Comparison of ENCODE assay signal across 8 cellular contexts in genomic region chr15:84980196-84981053, GRCh38. TPM values are rescaled to one million over a fixed set of nuclear protein-coding genes. Genes with fewer than 3 reads are reported as not detected.
DNase-seq lines count a peak whose midpoint lies in the region; ATAC-seq and TF ChIP-seq lines count a peak whose summit lies in the region.

No MANE protein-coding gene starts in this region.

- H3K4me1 Mint-ChIP-seq in H9: peaks cover 19 to 21% of the 10 kb centered on the region in 2 experiments

- no peak for TF ChIP-seq EP300 in gastroesophageal sphincter (IDR thresholded peaks at IDR 0.05)

- H3K79me2 ChIP-seq in H9 (ENCODE audit: insufficient read depth, low read length) (no peaks in the 10 kb centered on the region), Loucy (ENCODE audit: insufficient read depth, low read length) (peaks cover 38% of the 10 kb centered on the region)

- H3K36me3 Mint-ChIP-seq in H9 (ENCODE audit: insufficient read depth in 1 of 3, low read depth in 3 of 3): no peaks in the 10 kb centered on the region

- WGBS in H9 (ENCODE audit: extremely low coverage, insufficient read length, low lambda C conversion rate): no CpG with 5 or more reads among the region's 66 CpGs
- 0% methylated on average over 1 to 2 of the region's 66 CpGs for WGBS in gastroesophageal sphincter (ENCODE audit: low coverage in 1 of 2), 2 donors

- no peak overlapping the region for H2BK120ac ChIP-seq in H9 (ENCODE audit: low read depth, low read length, poor library complexity, severe bottlenecking)

- peak overlapping the region; percentile 37 for H3K9ac ChIP-seq in H9 (ENCODE audit: extremely low read depth, insufficient read length, low read length)
- H3K9ac ChIP-seq in Loucy (ENCODE audit: low read depth, low read length, poor library complexity, severe bottlenecking): peak overlapping the region; percentile 75

- no peak overlapping the region for H3K4ac ChIP-seq in H9 (ENCODE audit: low read depth, low read length)

- H3K4me3 ChIP-seq in Loucy (ENCODE audit: low read length, poor library complexity, severe bottlenecking) (peak overlapping the region; percentile 79), SJCRH30 (peak overlapping the region; percentile 85), gastroesophageal sphincter (peak overlapping the region; percentile 58 to 97)

- H3K9me3 Mint-ChIP-seq in H9: no peaks in the 10 kb centered on the region; a peak in 3 of 5 replicates

- no peak for TF ChIP-seq CTCF in H9 (conservative IDR thresholded peaks at IDR 0.05)
- TF ChIP-seq CTCF in Loucy (conservative IDR thresholded peaks at IDR 0.05; ENCODE audit: low read length): no peak
- no peak for TF ChIP-seq CTCF in gastroesophageal sphincter (IDR thresholded peaks at IDR 0.05)

- H4K91ac ChIP-seq in H9 (ENCODE audit: insufficient read length, low read depth, low read length): no peak overlapping the region

- H3K56ac ChIP-seq in H9 (ENCODE audit: insufficient read length, low read depth, low read length): no peak overlapping the region

- H3K79me1 ChIP-seq in H9 (ENCODE audit: insufficient read depth, low read depth, low read length, poor library complexity, severe bottlenecking): no peaks in the 10 kb centered on the region

- no peaks in the 10 kb centered on the region for H3K36me3 ChIP-seq in Loucy (ENCODE audit: insufficient read depth, low read length)
- no peaks in the 10 kb centered on the region for H3K36me3 ChIP-seq in SJCRH30
- H3K36me3 ChIP-seq in gastroesophageal sphincter: no peaks in the 10 kb centered on the region

- no peak overlapping the region for H4K8ac ChIP-seq in H9 (replicated peaks; ENCODE audit: insufficient read length, low read depth, low read length)

- H2BK15ac ChIP-seq in H9 (ENCODE audit: low read depth, low read length): no peak overlapping the region

- peak overlapping the region; percentile 70 for H3K4me2 ChIP-seq in H9 (ENCODE audit: insufficient read depth, insufficient read length, low read length)
- H3K4me2 ChIP-seq in Loucy (ENCODE audit: low read depth, low read length, poor library complexity, severe bottlenecking): peak overlapping the region; percentile 72

- H3K27me3 ChIP-seq in H9 (ENCODE audit: insufficient read depth, low read length) (peaks cover 5% of the 10 kb centered on the region; the same call in 1 of the 2 replicates), Loucy (ENCODE audit: insufficient read depth, low read length, poor library complexity, severe bottlenecking) (no peaks in the 10 kb centered on the region), SJCRH30 (no peaks in the 10 kb centered on the region), gastroesophageal sphincter (no peaks in the 10 kb centered on the region)

- H2BK20ac ChIP-seq in H9 (ENCODE audit: low read depth, low read length, poor library complexity, severe bottlenecking): no peak overlapping the region

- H4K20me1 ChIP-seq in H9 (ENCODE audit: control insufficient read depth, insufficient read depth, insufficient read length): no peaks in the 10 kb centered on the region
- H4K20me1 ChIP-seq in Loucy (ENCODE audit: insufficient read depth, low read length, poor library complexity, severe bottlenecking): peaks cover 17% of the 10 kb centered on the region

- TF ChIP-seq POLR2A in gastroesophageal sphincter (IDR thresholded peaks at IDR 0.05): peak in 1 of 2 donors; percentile 28

- DNase-seq in GDM1 (lab: John Stamatoyannopoulos, UW): peak; percentile 73
- DNase-seq in H9: peak; percentile 92
- DNase-seq in SJCRH30: peak; percentile 87
- DNase-seq in activated naive CD4-positive, alpha-beta T cell treated with Interleukin-2 at 50 U/mL for 16 hours: peak; percentile 88
- peak in 55 of 56 donors; percentile 70 to 98 (median 90) for DNase-seq in nucleus accumbens (lab: John Stamatoyannopoulos, UW)
- DNase-seq in superior temporal gyrus (ENCODE audit: extremely low spot score): peak; percentile 87

- H2BK5ac ChIP-seq in H9 (ENCODE audit: insufficient read length, low read length): no peak overlapping the region

- peak; percentile 79 for ATAC-seq in gastroesophageal sphincter

- peaks cover 7% of the 10 kb centered on the region; the same call in 1 of the 2 replicates for H3F3A ChIP-seq in Loucy (ENCODE audit: low read depth)

- H4K5ac ChIP-seq in H9 (ENCODE audit: insufficient read length, low read depth, low read length): no peak overlapping the region

- H3K4me1 ChIP-seq in H9 (ENCODE audit: insufficient read depth, low read length) (no peaks in the 10 kb centered on the region), Loucy (ENCODE audit: insufficient read depth, low read length, poor library complexity, severe bottlenecking) (peaks cover 34% of the 10 kb centered on the region), SJCRH30 (peaks cover 4% of the 10 kb centered on the region; the same call in 1 of the 2 replicates), gastroesophageal sphincter (peaks cover 0 to 41% (median 4%) of the 10 kb centered on the region in 3 donors)

- H2AK5ac ChIP-seq in H9 (ENCODE audit: insufficient read length, low read length): no peak overlapping the region

- peaks cover 65% of the 10 kb centered on the region for H3K27me3 Mint-ChIP-seq in H9 (ENCODE audit: low read depth)

- no peak overlapping the region for H3T11ph ChIP-seq in H9 (ENCODE audit: low read length)

- no peak overlapping the region for H3K23ac ChIP-seq in H9 (ENCODE audit: insufficient read length, low read depth, low read length)

- H2BK12ac ChIP-seq in H9 (ENCODE audit: insufficient read length, low read depth, low read length): no peak overlapping the region

- peak overlapping the region; percentile 83 to 90 for H3K4me3 Mint-ChIP-seq in H9

- peaks cover 7% of the 10 kb centered on the region for H3K23me2 ChIP-seq in H9 (ENCODE audit: insufficient read length, low read depth, low read length, poor library complexity, severe bottlenecking)

- H2AFZ ChIP-seq in H9 (ENCODE audit: low read length) (no peak overlapping the region), Loucy (ENCODE audit: low read length) (peak overlapping the region; percentile 89)

- H3K27ac Mint-ChIP-seq in H9: peak overlapping the region in 2 of 3 experiments; percentile 75 to 94; a peak in 2 of 7 replicates

- peak overlapping the region; percentile 82 for H3K18ac ChIP-seq in H9 (ENCODE audit: insufficient read length, low read depth, low read length)

- no peaks in the 10 kb centered on the region for H3K9me2 ChIP-seq in Loucy (replicated peaks; ENCODE audit: low read depth, low read length)

- H3K27ac ChIP-seq in H9 (ENCODE audit: insufficient read length, low read depth, low read length) (no peak overlapping the region), SJCRH30 (peak overlapping the region; percentile 86), gastroesophageal sphincter (peak overlapping the region; percentile 72 to 96 (median 94))

- H3K9me3 ChIP-seq in H9 (ENCODE audit: control insufficient read depth, low read depth, low read length) (no peaks in the 10 kb centered on the region), Loucy (ENCODE audit: insufficient read depth, low read depth, low read length) (no peaks in the 10 kb centered on the region), SJCRH30 (replicated peaks) (no peaks in the 10 kb centered on the region), gastroesophageal sphincter (no peaks in the 10 kb centered on the region)

- H3K14ac ChIP-seq in H9 (ENCODE audit: insufficient read depth, low read length): peak overlapping the region; percentile 2; the same call in 1 of the 2 replicates

RNA-seq across cellular contexts. Expression of gene PDE8A, which starts 1.2 kb away (rescaled TPM):
- total RNA-seq in H9 (2021) (7.5 and 9.3 TPM in 2 replicates), gastroesophageal sphincter (10 to 100 TPM; 34.6 to 73.2 (median 56.2) TPM)
- 17.6 and 19.6 TPM in 2 replicates for total RNA-seq in SJCRH30 (2014; rRNA removed; shearing (Covaris generic))
